ENCODE assay signal across 14 cellular contexts in genomic region chr6:155328074-155328538, GRCh38. TPM values are rescaled to one million over a fixed set of nuclear protein-coding genes. Genes with fewer than 3 reads are reported as not detected.
DNase-seq lines count a peak whose midpoint lies in the region; ATAC-seq and TF ChIP-seq lines count a peak whose summit lies in the region.
"Had no signal": no experiment of that assay in that cellular context is flagged by ENCODE, and none has a peak within 500 bp of the region (broad histone marks: within the 10 kb centered on the region; RNA-seq: fewer than 3 reads in every experiment).

No MANE protein-coding gene starts in this region.

- POLR2A ChIA-PET in activated CD4-positive, alpha-beta T cell treated with anti-CD3 and anti-CD28 coated beads for 36 hours (lab: Charles Lee) = no interaction called here

- H3K4me3 ChIP-seq in Loucy (ENCODE audit: low read length, poor library complexity, severe bottlenecking) (no peak overlapping the region), endodermal cell (ENCODE audit: low read length) (peak overlapping the region; percentile 53), smooth muscle cell (no peak overlapping the region)
- H3K4me3 ChIP-seq: heart right ventricle, sigmoid colon, upper lobe of left lung had no signal

- H3K4me2 ChIP-seq in Loucy (ENCODE audit: low read depth, low read length, poor library complexity, severe bottlenecking) = no peak overlapping the region
- peak overlapping the region; percentile 3 for H3K4me2 ChIP-seq in smooth muscle cell

- no peaks in the 10 kb centered on the region for H3K36me3 Mint-ChIP-seq in activated CD4-positive, alpha-beta T cell treated with anti-CD3 and anti-CD28 coated beads for 36 hours (ENCODE audit: low read depth)
- H3K36me3 Mint-ChIP-seq in endodermal cell (ENCODE audit: low read depth) = no peaks in the 10 kb centered on the region

- H3K36me3 ChIP-seq in Loucy (ENCODE audit: insufficient read depth, low read length) (no peaks in the 10 kb centered on the region), endodermal cell (ENCODE audit: control insufficient read depth, insufficient read depth, low read length) (no peaks in the 10 kb centered on the region), smooth muscle cell (ENCODE audit: low read depth) (no peaks in the 10 kb centered on the region)
- H3K36me3 ChIP-seq: heart right ventricle, sigmoid colon, upper lobe of left lung had no signal

- no peaks in the 10 kb centered on the region for H4K20me1 ChIP-seq in Loucy (ENCODE audit: insufficient read depth, low read length, poor library complexity, severe bottlenecking)
- H4K20me1 ChIP-seq in smooth muscle cell (ENCODE audit: low read depth) = no peaks in the 10 kb centered on the region

- no peaks in the 10 kb centered on the region for H3K9me3 Mint-ChIP-seq in activated CD4-positive, alpha-beta T cell treated with anti-CD3 and anti-CD28 coated beads for 36 hours (ENCODE audit: low read depth)
- no peaks in the 10 kb centered on the region for H3K9me3 Mint-ChIP-seq in endodermal cell
- H3K9me3 Mint-ChIP-seq: activated CD4-positive, alpha-beta T cell treated with anti-CD3 and anti-CD28 coated beads, Interleukin-2, amount 10 ng/mL, durations not matched to agents 7 days and 5 days had no signal

- H2AFZ ChIP-seq in Loucy (ENCODE audit: low read length) = peak overlapping the region; percentile 69; the same call in 1 of the 2 replicates
- peak overlapping the region; percentile 56 for H2AFZ ChIP-seq in smooth muscle cell (ENCODE audit: low read depth)

- H3K27ac ChIP-seq in endodermal cell (ENCODE audit: low read depth, low read length) (no peak overlapping the region), smooth muscle cell (ENCODE audit: low read depth) (peak overlapping the region; percentile 18)
- H3K27ac ChIP-seq: C4-2B, heart right ventricle, sigmoid colon had no signal

- H3K27me3 Mint-ChIP-seq in activated CD4-positive, alpha-beta T cell treated with anti-CD3 and anti-CD28 coated beads for 36 hours = no peaks in the 10 kb centered on the region
- no peaks in the 10 kb centered on the region for H3K27me3 Mint-ChIP-seq in endodermal cell (ENCODE audit: insufficient read depth)
- H3K27me3 Mint-ChIP-seq: activated CD4-positive, alpha-beta T cell treated with anti-CD3 and anti-CD28 coated beads, Interleukin-2, amount 10 ng/mL, durations not matched to agents 7 days and 5 days had no signal

- CTCF ChIA-PET in activated CD4-positive, alpha-beta T cell treated with anti-CD3 and anti-CD28 coated beads for 36 hours (lab: Charles Lee) = interaction anchor here (0.7 to 3.7 kb wide), 14 partner anchors 9 to 251 kb away, joined by 3 to 22 read pairs (median 4); no protein-coding TSS in a partner anchor

- peak overlapping the region; percentile 55 for H3K27ac Mint-ChIP-seq in activated CD4-positive, alpha-beta T cell treated with anti-CD3 and anti-CD28 coated beads for 36 hours
- H3K27ac Mint-ChIP-seq in endodermal cell = peak overlapping the region; percentile 88
- H3K27ac Mint-ChIP-seq: activated CD4-positive, alpha-beta T cell treated with anti-CD3 and anti-CD28 coated beads, Interleukin-2, amount 10 ng/mL, durations not matched to agents 7 days and 5 days had no signal

- DNase-seq in activated CD4-positive, alpha-beta T cell treated with anti-CD3 and anti-CD28 coated beads for 36 hours = no peak
- DNase-seq in activated CD4-positive, alpha-beta T cell treated with anti-CD3 and anti-CD28 coated beads for 48 hours = no peak
- no peak for DNase-seq in endodermal cell
- DNase-seq in smooth muscle cell (lab: John Stamatoyannopoulos, UW; ENCODE audit: unreplicated experiment) = no peak
- no peak for DNase-seq in putamen (ENCODE audit: low spot score)
- no peak for DNase-seq in NCI-H2029 (lab: John Stamatoyannopoulos, UW)
- DNase-seq in COR-L47 (lab: John Stamatoyannopoulos, UW) = no peak

- ATAC-seq in activated CD4-positive, alpha-beta T cell treated with anti-CD3 and anti-CD28 coated beads for 36 hours = peak; percentile 59
- ATAC-seq: Right ventricle myocardium inferior had no signal

- WGBS in endodermal cell (ENCODE audit: insufficient coverage in 1 of 2, insufficient read length in 1 of 2), 2 experiments = 76 to 81% methylated on average over 3 to 6 of the region's 6 CpGs
- 86% methylated on average over 6 of the region's 6 CpGs for WGBS in smooth muscle cell (ENCODE audit: low lambda C conversion rate)

- H3K9me3 ChIP-seq in Loucy (ENCODE audit: insufficient read depth, low read depth, low read length) (no peaks in the 10 kb centered on the region), endodermal cell (ENCODE audit: control insufficient read depth, low read length) (no peaks in the 10 kb centered on the region), smooth muscle cell (replicated peaks; ENCODE audit: low read depth) (no peaks in the 10 kb centered on the region)
- H3K9me3 ChIP-seq: heart right ventricle, sigmoid colon, upper lobe of left lung had no signal

- no peaks in the 10 kb centered on the region for H3K79me2 ChIP-seq in Loucy (ENCODE audit: insufficient read depth, low read length)
- H3K79me2 ChIP-seq in smooth muscle cell (ENCODE audit: low read depth) = no peaks in the 10 kb centered on the region

- H3K9ac ChIP-seq in Loucy (ENCODE audit: low read depth, low read length, poor library complexity, severe bottlenecking) (no peak overlapping the region), endodermal cell (ENCODE audit: extremely low read depth, low read length, poor library complexity, severe bottlenecking) (no peak overlapping the region), smooth muscle cell (ENCODE audit: low read depth) (no peak overlapping the region)

- peaks cover 30% of the 10 kb centered on the region for H3K4me1 Mint-ChIP-seq in activated CD4-positive, alpha-beta T cell treated with anti-CD3 and anti-CD28 coated beads for 36 hours
- peaks cover 32% of the 10 kb centered on the region for H3K4me1 Mint-ChIP-seq in endodermal cell

- H3K4me3 Mint-ChIP-seq in activated CD4-positive, alpha-beta T cell treated with anti-CD3 and anti-CD28 coated beads for 36 hours = no peak overlapping the region
- H3K4me3 Mint-ChIP-seq in endodermal cell = peak overlapping the region; percentile 32
- H3K4me3 Mint-ChIP-seq: activated CD4-positive, alpha-beta T cell treated with anti-CD3 and anti-CD28 coated beads, Interleukin-2, amount 10 ng/mL, durations not matched to agents 7 days and 5 days had no signal

- H3K9me2 ChIP-seq in Loucy (replicated peaks; ENCODE audit: low read depth, low read length) = no peaks in the 10 kb centered on the region

- TF ChIP-seq CTCF in Loucy (conservative IDR thresholded peaks at IDR 0.05; ENCODE audit: low read length) = no peak
- no peak for TF ChIP-seq CTCF in endodermal cell (conservative IDR thresholded peaks at IDR 0.05)
- no peak for TF ChIP-seq CTCF in smooth muscle cell (IDR thresholded peaks at IDR 0.05; ENCODE audit: borderline replicate concordance, insufficient read depth, poor library complexity, severe bottlenecking)

- H3K27me3 ChIP-seq in Loucy (ENCODE audit: insufficient read depth, low read length, poor library complexity, severe bottlenecking) = no peaks in the 10 kb centered on the region
- H3K27me3 ChIP-seq in endodermal cell (ENCODE audit: control insufficient read depth, insufficient read depth, low read length, poor library complexity, severe bottlenecking) = no peaks in the 10 kb centered on the region
- H3K27me3 ChIP-seq in smooth muscle cell (ENCODE audit: low read depth) = no peaks in the 10 kb centered on the region
- H3K27me3 ChIP-seq: heart right ventricle, sigmoid colon, upper lobe of left lung had no signal

- intact Hi-C loops in activated CD4-positive, alpha-beta T cell treated with anti-CD3 and anti-CD28 coated beads for 36 hours (cut with DNase I, micrococcal nuclease) = loop anchor here (10.0 kb wide), 4 partner anchors 827 to 1067 kb away; no protein-coding TSS in a partner anchor

- H3F3A ChIP-seq in Loucy (ENCODE audit: low read depth) = no peaks in the 10 kb centered on the region
- no peaks in the 10 kb centered on the region for H3F3A ChIP-seq in smooth muscle cell (ENCODE audit: low read depth)

- no peaks in the 10 kb centered on the region for H3K4me1 ChIP-seq in Loucy (ENCODE audit: insufficient read depth, low read length, poor library complexity, severe bottlenecking)
- peaks cover 8% of the 10 kb centered on the region for H3K4me1 ChIP-seq in endodermal cell (ENCODE audit: control insufficient read depth, insufficient read depth, low read length)
- peaks cover 4% of the 10 kb centered on the region for H3K4me1 ChIP-seq in smooth muscle cell (ENCODE audit: low read depth)
- H3K4me1 ChIP-seq: heart right ventricle, sigmoid colon had no signal

RNA-seq across cellular contexts. Expression of gene TFB1M, which starts 13.8 kb away (rescaled TPM):
- 10 to 100 TPM; 45.5 to 56.4 TPM for total RNA-seq in activated CD4-positive, alpha-beta T cell treated with anti-CD3 and anti-CD28 coated beads for 36 hours
- total RNA-seq in endodermal cell (10 to 100 TPM; 38.8 to 43.0 TPM), smooth muscle cell (12.9 and 16.9 TPM in 2 replicates)
- polyA plus RNA-seq in endodermal cell (2013, experiment 1 of 2) = 19.8 TPM
- 17.0 TPM for polyA plus RNA-seq in endodermal cell (2013, experiment 2 of 2)
- 12.1 and 14.7 TPM in 2 replicates for polyA plus RNA-seq in smooth muscle cell
